In genomic region chr9:90755509-90756371, GRCh38 we compare ENCODE assay signal across 9 cellular contexts. TPM values are rescaled to one million over a fixed set of nuclear protein-coding genes. Genes with fewer than 3 reads are reported as not detected.
DNase-seq lines count a peak whose midpoint lies in the region; ATAC-seq and TF ChIP-seq lines count a peak whose summit lies in the region.
"Not testable (repeated sequence)": the region's sequence is repeated elsewhere in the genome, so short reads cannot be mapped to it uniquely, and the experiment has no call there.
"Had no signal": no experiment of that assay in that cellular context is flagged by ENCODE, and none has a peak within 500 bp of the region (broad histone marks: within the 10 kb centered on the region; RNA-seq: fewer than 3 reads in every experiment).

No MANE protein-coding gene starts in this region.

- CTCF ChIA-PET in GM10248 (lab: Yijun Ruan, JAX): interaction anchor here (0.9 to 2.7 kb wide), 11 partner anchors 9 to 1158 kb away, joined by 3 to 15 read pairs (median 4); no protein-coding TSS in a partner anchor

- not testable (repeated sequence) for H3K36me3 ChIP-seq in upper lobe of left lung

- POLR2A ChIA-PET in GM10248 (lab: Yijun Ruan, JAX): not testable (repeated sequence)

- not testable (repeated sequence) for DNase-seq in GM10248 (ENCODE audit: extremely low spot score)
- DNase-seq in NCI-H1105 (lab: John Stamatoyannopoulos, UW): peak; percentile 25
- peak; percentile 78 for DNase-seq in RKO (ENCODE audit: low spot score)
- peak; percentile 8 to 25 (median 20) for DNase-seq in activated CD8-positive, alpha-beta memory T cell treated with anti-CD3 and anti-CD28 coated beads for 48 hours (ENCODE audit: low read depth in 2 of 3, low spot score in 2 of 3)
- DNase-seq in cerebellar cortex (ENCODE audit: low spot score): peak; percentile 61
- peak; percentile 68 for DNase-seq in left kidney (ENCODE audit: low read depth, low spot score)
- peak; percentile 53 for DNase-seq in stimulated activated CD4-positive, alpha-beta T cell treated with anti-CD3 and anti-CD28 coated beads, Interleukin-12 subunit alpha, Interleukin-12 subunit beta, amount 100 ng/mL, for 4 hours
- DNase-seq in upper lobe of left lung: peak in 1 of 2 donors; percentile 73

- TF ChIP-seq CTCF in GM10248 (IDR thresholded peaks at IDR 0.05; ENCODE audit: control extremely low read depth, extremely low read depth, low read depth, missing control alignments) (peak; percentile 39), upper lobe of left lung (IDR thresholded peaks at IDR 0.05) (peak; percentile 9 to 54 (median 35))

- WGBS in upper lobe of left lung, 2 donors: 50 to 56% methylated on average over 9 to 13 of the region's 13 CpGs

- not testable (repeated sequence) for TF ChIP-seq POLR2A in upper lobe of left lung (IDR thresholded peaks at IDR 0.05)

- H3K9me3 ChIP-seq in upper lobe of left lung: not testable (repeated sequence)

- not testable (repeated sequence) for ATAC-seq in upper lobe of left lung (ENCODE audit: low FRiP score in 2 of 2)

- not testable (repeated sequence) for H3K27ac ChIP-seq in upper lobe of left lung

- not testable (repeated sequence) for H3K27me3 ChIP-seq in upper lobe of left lung

- H3K4me3 ChIP-seq in upper lobe of left lung: not testable (repeated sequence)

- TF ChIP-seq EP300 in upper lobe of left lung (IDR thresholded peaks at IDR 0.05): not testable (repeated sequence)

- not testable (repeated sequence) for H3K4me1 ChIP-seq in upper lobe of left lung

RNA-seq across cellular contexts. Expression of gene SYK, which starts 45.9 kb away (rescaled TPM):
- 10 to 100 TPM; 35.3 to 91.6 (median 47.6) TPM for total RNA-seq in upper lobe of left lung
- total RNA-seq: SJSA1 had no signal
